Comparison of ENCODE assay signal across 12 cellular contexts in genomic region chr3:42847731-42848130, GRCh38. TPM values are rescaled to one million over a fixed set of nuclear protein-coding genes. Genes with fewer than 3 reads are reported as not detected.
DNase-seq lines count a peak whose midpoint lies in the region; ATAC-seq and TF ChIP-seq lines count a peak whose summit lies in the region.
"Had no signal": no experiment of that assay in that cellular context is flagged by ENCODE, and none has a peak within 500 bp of the region (broad histone marks: within the 10 kb centered on the region; RNA-seq: fewer than 3 reads in every experiment).

No MANE protein-coding gene starts in this region.

- H3K27ac ChIP-seq in liver (ENCODE audit: low read depth in 1 of 2, low read length in 2 of 2) = peak overlapping the region; percentile 49 to 63
- no peak overlapping the region for H3K27ac ChIP-seq in CD4-positive, alpha-beta T cell (ENCODE audit: low read depth, low read length)
- H3K27ac ChIP-seq: foreskin keratinocyte had no signal

- TF ChIP-seq RAD21 in liver (IDR thresholded peaks at IDR 0.05) = peak in 1 of 2 donors; percentile 17

- peak overlapping the region; percentile 3 for H2AFZ ChIP-seq in Loucy (ENCODE audit: low read length)

- H3K27me3 ChIP-seq in Loucy (ENCODE audit: insufficient read depth, low read length, poor library complexity, severe bottlenecking) (no peaks in the 10 kb centered on the region), liver (ENCODE audit: control insufficient read depth in 4 of 4, insufficient read depth in 4 of 4, low read length in 3 of 4) (no peaks in the 10 kb centered on the region)
- H3K27me3 ChIP-seq in CD4-positive, alpha-beta T cell (ENCODE audit: control insufficient read depth, insufficient read depth, low read length) = no peaks in the 10 kb centered on the region

- intact Hi-C loops in CD4-positive, alpha-beta T cell (cut with DNase I, micrococcal nuclease) = no loop called here

- no peak for TF ChIP-seq CTCF in Loucy (conservative IDR thresholded peaks at IDR 0.05; ENCODE audit: low read length)
- no peak for TF ChIP-seq CTCF in liver (IDR thresholded peaks at IDR 0.05; ENCODE audit: low read depth, low read length, missing input control)
- no peak for TF ChIP-seq CTCF in CD4-positive, alpha-beta T cell (IDR thresholded peaks at IDR 0.05)

- H3K36me3 ChIP-seq in Loucy (ENCODE audit: insufficient read depth, low read length) = no peaks in the 10 kb centered on the region
- H3K36me3 ChIP-seq in liver (ENCODE audit: control insufficient read depth in 4 of 4, insufficient read depth in 3 of 4, low read depth in 1 of 4, low read length in 3 of 4) = no peaks in the 10 kb centered on the region

- CTCF ChIA-PET in CD4-positive, alpha-beta T cell (lab: Charles Lee) = interaction anchor here (0.7 kb wide), 2 partner anchors 30 to 636 kb away, joined by 3 to 4 read pairs; no protein-coding TSS in a partner anchor

- no peak for DNase-seq in activated naive CD8-positive, alpha-beta T cell treated with anti-CD3 and anti-CD28 coated beads for 36 hours
- no peak for DNase-seq in stimulated activated naive B cell treated with anti-CD40 and anti-IgM and Interleukin-4, amounts not matched to agents 10 μg/mL and 1 μg/mL and 100 μg/mL, for 72 hours
- DNase-seq in CD4-positive, alpha-beta T cell = no peak
- no peak for DNase-seq in activated effector memory CD4-positive, alpha-beta T cell treated with anti-CD3 and anti-CD28 coated beads, Interleukin-2, amount 50 U/mL, for 16 hours
- DNase-seq in activated naive CD4-positive, alpha-beta T cell treated with anti-CD3 and anti-CD28 coated beads, Interleukin-2, amount 50 U/mL, for 72 hours (ENCODE audit: low spot score in 2 of 2) = no peak
- DNase-seq: activated CD4-positive, alpha-beta T cell treated with anti-CD3 and anti-CD28 coated beads, Interleukin-2, amount 50 U/mL, for 1 hour; foreskin keratinocyte; NCI-H1048; NCI-H774 had no signal

- H4K20me1 ChIP-seq in Loucy (ENCODE audit: insufficient read depth, low read length, poor library complexity, severe bottlenecking) = no peaks in the 10 kb centered on the region

- H3K9ac ChIP-seq in Loucy (ENCODE audit: low read depth, low read length, poor library complexity, severe bottlenecking) (peak overlapping the region; percentile 33), liver (ENCODE audit: low read depth in 1 of 2, low read length in 2 of 2) (no peak overlapping the region)

- no peaks in the 10 kb centered on the region for H3K79me2 ChIP-seq in Loucy (ENCODE audit: insufficient read depth, low read length)

- POLR2A ChIA-PET in CD4-positive, alpha-beta T cell (lab: Charles Lee) = no interaction called here

- H3K4me3 ChIP-seq in Loucy (ENCODE audit: low read length, poor library complexity, severe bottlenecking) (peak overlapping the region; percentile 49), liver (ENCODE audit: low read depth in 1 of 3, low read length in 3 of 3) (no peak overlapping the region)

- H3K36me3 Mint-ChIP-seq in activated naive CD8-positive, alpha-beta T cell treated with anti-CD3 and anti-CD28 coated beads for 36 hours = peaks cover 3% of the 10 kb centered on the region
- H3K36me3 Mint-ChIP-seq in stimulated activated naive B cell treated with anti-CD40 and anti-IgM and Interleukin-4, amounts not matched to agents 10 μg/mL and 1 μg/mL and 100 μg/mL, for 72 hours = no peaks in the 10 kb centered on the region
- no peaks in the 10 kb centered on the region for H3K36me3 Mint-ChIP-seq in CD4-positive, alpha-beta T cell (ENCODE audit: low read depth)
- peaks cover 0 to 14% of the 10 kb centered on the region in 2 donors for H3K36me3 Mint-ChIP-seq in activated naive CD4-positive, alpha-beta T cell treated with anti-CD3 and anti-CD28 coated beads, Interleukin-2, amount 50 U/mL, for 72 hours

- peak overlapping the region; percentile 57 for H3K4me2 ChIP-seq in Loucy (ENCODE audit: low read depth, low read length, poor library complexity, severe bottlenecking)

- peak overlapping the region; percentile 82 for H3K27ac Mint-ChIP-seq in activated naive CD8-positive, alpha-beta T cell treated with anti-CD3 and anti-CD28 coated beads for 36 hours
- peak overlapping the region; percentile 92 for H3K27ac Mint-ChIP-seq in stimulated activated naive B cell treated with anti-CD40 and anti-IgM and Interleukin-4, amounts not matched to agents 10 μg/mL and 1 μg/mL and 100 μg/mL, for 72 hours
- no peak overlapping the region for H3K27ac Mint-ChIP-seq in CD4-positive, alpha-beta T cell
- H3K27ac Mint-ChIP-seq in activated naive CD4-positive, alpha-beta T cell treated with anti-CD3 and anti-CD28 coated beads, Interleukin-2, amount 50 U/mL, for 72 hours = peak overlapping the region in 1 of 2 donors; percentile 28

- H3K9me3 ChIP-seq in Loucy (ENCODE audit: insufficient read depth, low read depth, low read length) (no peaks in the 10 kb centered on the region), liver (ENCODE audit: control insufficient read depth in 4 of 4, low read length in 3 of 4) (no peaks in the 10 kb centered on the region)
- no peaks in the 10 kb centered on the region for H3K9me3 ChIP-seq in CD4-positive, alpha-beta T cell (ENCODE audit: control insufficient read depth, low read length)

- H3K4me1 ChIP-seq in Loucy (ENCODE audit: insufficient read depth, low read length, poor library complexity, severe bottlenecking) = peaks cover 21% of the 10 kb centered on the region
- peaks cover 21 to 42% (median 33%) of the 10 kb centered on the region in 4 donors for H3K4me1 ChIP-seq in liver (ENCODE audit: control insufficient read depth in 4 of 4, insufficient read depth in 4 of 4, low read length in 3 of 4)
- H3K4me1 ChIP-seq: foreskin keratinocyte had no signal

- peak in 1 of 2 donors; percentile 30 for ATAC-seq in stimulated activated naive B cell treated with anti-CD40 and anti-IgM and Interleukin-4, amounts not matched to agents 10 μg/mL and 1 μg/mL and 100 μg/mL, for 72 hours (replicated peaks)
- no peak for ATAC-seq in CD4-positive, alpha-beta T cell (ENCODE audit: poor library complexity)
- ATAC-seq in activated naive CD4-positive, alpha-beta T cell treated with anti-CD3 and anti-CD28 coated beads, Interleukin-2, amount 50 U/mL, for 72 hours = no peak
- ATAC-seq: foreskin keratinocyte had no signal

- no peak overlapping the region for H3K4me3 Mint-ChIP-seq in activated naive CD8-positive, alpha-beta T cell treated with anti-CD3 and anti-CD28 coated beads for 36 hours
- peak overlapping the region; percentile 68 to 79 for H3K4me3 Mint-ChIP-seq in stimulated activated naive B cell treated with anti-CD40 and anti-IgM and Interleukin-4, amounts not matched to agents 10 μg/mL and 1 μg/mL and 100 μg/mL, for 72 hours
- no peak overlapping the region for H3K4me3 Mint-ChIP-seq in CD4-positive, alpha-beta T cell

- H3K27me3 Mint-ChIP-seq in activated naive CD8-positive, alpha-beta T cell treated with anti-CD3 and anti-CD28 coated beads for 36 hours = no peaks in the 10 kb centered on the region
- H3K27me3 Mint-ChIP-seq in stimulated activated naive B cell treated with anti-CD40 and anti-IgM and Interleukin-4, amounts not matched to agents 10 μg/mL and 1 μg/mL and 100 μg/mL, for 72 hours = no peaks in the 10 kb centered on the region
- no peaks in the 10 kb centered on the region for H3K27me3 Mint-ChIP-seq in CD4-positive, alpha-beta T cell

- H3F3A ChIP-seq in Loucy (ENCODE audit: low read depth) = no peaks in the 10 kb centered on the region

- no peaks in the 10 kb centered on the region for H3K9me3 Mint-ChIP-seq in activated naive CD8-positive, alpha-beta T cell treated with anti-CD3 and anti-CD28 coated beads for 36 hours
- no peaks in the 10 kb centered on the region for H3K9me3 Mint-ChIP-seq in stimulated activated naive B cell treated with anti-CD40 and anti-IgM and Interleukin-4, amounts not matched to agents 10 μg/mL and 1 μg/mL and 100 μg/mL, for 72 hours
- H3K9me3 Mint-ChIP-seq in CD4-positive, alpha-beta T cell = no peaks in the 10 kb centered on the region
- peaks cover 0 to 5% of the 10 kb centered on the region in 2 donors for H3K9me3 Mint-ChIP-seq in activated naive CD4-positive, alpha-beta T cell treated with anti-CD3 and anti-CD28 coated beads, Interleukin-2, amount 50 U/mL, for 72 hours

- peaks cover 19% of the 10 kb centered on the region for H3K4me1 Mint-ChIP-seq in activated naive CD8-positive, alpha-beta T cell treated with anti-CD3 and anti-CD28 coated beads for 36 hours
- peaks cover 48 to 69% of the 10 kb centered on the region in 2 donors for H3K4me1 Mint-ChIP-seq in stimulated activated naive B cell treated with anti-CD40 and anti-IgM and Interleukin-4, amounts not matched to agents 10 μg/mL and 1 μg/mL and 100 μg/mL, for 72 hours
- H3K4me1 Mint-ChIP-seq in CD4-positive, alpha-beta T cell (ENCODE audit: low read depth) = peaks cover 7% of the 10 kb centered on the region

- 43% methylated on average over 4 of the region's 4 CpGs for WGBS in liver

- H3K9me2 ChIP-seq in Loucy (replicated peaks; ENCODE audit: low read depth, low read length) = no peaks in the 10 kb centered on the region

TF ChIP-seq in liver, 16 proteins besides CTCF, POLR2A, EP300 and RAD21 (continues in another document):
- TF ChIP-seq, protein P1, sequence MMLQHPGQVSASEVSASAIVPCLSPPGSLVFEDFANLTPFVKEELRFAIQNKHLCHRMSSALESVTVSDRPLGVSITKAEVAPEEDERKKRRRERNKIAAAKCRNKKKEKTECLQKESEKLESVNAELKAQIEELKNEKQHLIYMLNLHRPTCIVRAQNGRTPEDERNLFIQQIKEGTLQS (IDR thresholded peaks at IDR 0.05) = no peak

RNA-seq across cellular contexts. Expression of gene CYP8B1, which starts 27.9 kb away (rescaled TPM):
- total RNA-seq in activated naive CD8-positive, alpha-beta T cell treated with anti-CD3 and anti-CD28 coated beads for 36 hours = not detected
- 100 to 1,000 TPM in 1 of 2 donors, 10 to 100 TPM in 1; 21.2 to 490 TPM for total RNA-seq in liver
- polyA plus RNA-seq in liver = 100 to 1,000 TPM; 218 to 229 TPM
- not detected for total RNA-seq in CD4-positive, alpha-beta T cell
- not detected for total RNA-seq in activated naive CD4-positive, alpha-beta T cell treated with anti-CD3 and anti-CD28 coated beads, Interleukin-2, amount 50 U/mL, for 72 hours
- total RNA-seq: foreskin keratinocyte, lower leg skin had no signal
- polyA plus RNA-seq: foreskin keratinocyte had no signal

RNA-seq across cellular contexts. Expression of gene ACKR2, which starts 38.5 kb away (rescaled TPM):
- 1 to 10 TPM; 2.8 to 2.9 TPM for total RNA-seq in activated naive CD8-positive, alpha-beta T cell treated with anti-CD3 and anti-CD28 coated beads for 36 hours
- 10 to 100 TPM; 12.5 to 19.3 TPM for total RNA-seq in liver
- 1 to 10 TPM; 7.3 to 9.2 TPM for polyA plus RNA-seq in liver
- total RNA-seq in CD4-positive, alpha-beta T cell = under 1 TPM in 1 of 2 experiments, not detected in 1; 0.42 TPM
- 1 to 10 TPM; 1.0 to 1.5 TPM for total RNA-seq in activated naive CD4-positive, alpha-beta T cell treated with anti-CD3 and anti-CD28 coated beads, Interleukin-2, amount 50 U/mL, for 72 hours

RNA-seq across cellular contexts. Expression of gene HIGD1A, which starts 43.4 kb away (rescaled TPM):
- 10 to 100 TPM; 83.1 to 85.3 TPM for total RNA-seq in activated naive CD8-positive, alpha-beta T cell treated with anti-CD3 and anti-CD28 coated beads for 36 hours
- total RNA-seq in liver = 100 to 1,000 TPM; 117 to 234 TPM
- polyA plus RNA-seq in liver = 100 to 1,000 TPM; 256 TPM
- 10 to 100 TPM in 1 of 2 experiments, 1 to 10 TPM in 1; 9.3 to 11.3 TPM for total RNA-seq in CD4-positive, alpha-beta T cell
- 10 to 100 TPM; 59.5 to 67.6 TPM for total RNA-seq in activated naive CD4-positive, alpha-beta T cell treated with anti-CD3 and anti-CD28 coated beads, Interleukin-2, amount 50 U/mL, for 72 hours

RNA-seq across cellular contexts. Expression of gene ZNF662, which starts 58.2 kb away (rescaled TPM):
- total RNA-seq in activated naive CD8-positive, alpha-beta T cell treated with anti-CD3 and anti-CD28 coated beads for 36 hours = 1 to 10 TPM; 4.9 to 5.3 TPM
- 1 to 10 TPM; 2.8 to 3.9 TPM for total RNA-seq in liver
- 1 to 10 TPM; 2.2 to 2.5 TPM for polyA plus RNA-seq in liver
- total RNA-seq in CD4-positive, alpha-beta T cell = 1 to 10 TPM; 2.5 to 2.7 TPM
- 1 to 10 TPM in 1 of 2 donors, not detected in 1; 1.7 TPM for total RNA-seq in activated naive CD4-positive, alpha-beta T cell treated with anti-CD3 and anti-CD28 coated beads, Interleukin-2, amount 50 U/mL, for 72 hours

Comparison
In these comparisons a context has a peak if more than half of its experiments do, and no peak if none do; other contexts are left out.
1. H3K4me3 Mint-ChIP-seq: peak in stimulated activated naive B cell treated with anti-CD40 and anti-IgM and Interleukin-4, amounts not matched to agents 10 μg/mL and 1 μg/mL and 100 μg/mL, for 72 hours (2 of 2); none in activated naive CD8-positive, alpha-beta T cell treated with anti-CD3 and anti-CD28 coated beads for 36 hours (single experiment) and CD4-positive, alpha-beta T cell (single experiment).
2. RNA of gene CYP8B1, which starts 27.9 kb away (total RNA-seq): 21.2 to 490 TPM in liver; not detected in activated naive CD8-positive, alpha-beta T cell treated with anti-CD3 and anti-CD28 coated beads for 36 hours, not detected in CD4-positive, alpha-beta T cell and not detected in activated naive CD4-positive, alpha-beta T cell treated with anti-CD3 and anti-CD28 coated beads, Interleukin-2, amount 50 U/mL, for 72 hours; every median in the first group is over 10 times any median in the second.
3. RNA of gene HIGD1A, which starts 43.4 kb away (total RNA-seq): 117 to 234 TPM in liver, 83.1 to 85.3 TPM in activated naive CD8-positive, alpha-beta T cell treated with anti-CD3 and anti-CD28 coated beads for 36 hours and 59.5 to 67.6 TPM in activated naive CD4-positive, alpha-beta T cell treated with anti-CD3 and anti-CD28 coated beads, Interleukin-2, amount 50 U/mL, for 72 hours; 9.3 to 11.3 TPM in CD4-positive, alpha-beta T cell; every median in the first group is over 4 times any median in the second.